8 cellular contexts compared by ENCODE assay signal in the genomic region with DNA sequence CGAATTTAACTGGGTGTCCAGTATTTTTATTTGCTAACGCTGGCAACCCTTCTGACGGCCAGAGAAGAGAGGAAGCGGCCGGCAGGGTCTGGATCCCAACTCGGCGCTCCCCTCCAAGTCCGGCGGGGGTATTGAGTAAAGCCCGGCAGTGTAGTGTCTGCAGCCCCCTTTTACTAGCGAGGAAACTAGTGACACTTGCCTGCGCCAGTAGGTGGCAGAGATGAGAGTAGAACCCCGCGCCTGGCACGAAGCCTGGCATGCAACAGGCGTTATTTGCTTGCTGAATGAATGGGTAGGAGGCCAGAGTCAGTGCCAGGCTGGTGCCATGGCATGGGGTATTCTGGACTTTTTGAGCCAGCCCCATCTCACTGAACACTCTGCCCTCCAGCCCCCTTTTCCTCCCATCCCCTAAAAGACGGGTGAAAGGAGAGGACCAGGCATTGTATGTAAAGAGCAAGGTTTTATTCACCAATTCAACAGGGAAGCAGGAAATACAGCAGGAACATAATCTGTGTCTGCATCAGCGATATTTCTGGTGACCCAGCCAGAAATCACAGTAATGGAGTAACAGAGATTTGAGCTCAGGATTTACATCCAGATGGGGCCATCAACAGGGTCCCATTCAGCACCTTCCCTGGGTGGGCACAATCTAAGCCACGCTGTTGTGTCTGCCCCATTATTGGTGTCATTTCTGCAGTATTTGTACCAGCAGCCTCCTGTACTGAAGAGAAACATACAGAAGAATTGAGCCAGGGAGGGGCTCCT. TPM values are rescaled to one million over a fixed set of nuclear protein-coding genes. Genes with fewer than 3 reads are reported as not detected.
DNase-seq lines count a peak whose midpoint lies in the region; ATAC-seq and TF ChIP-seq lines count a peak whose summit lies in the region.

No MANE protein-coding gene starts in this region.

- ATAC-seq in GM21723 (IDR thresholded peaks at IDR 0.05; ENCODE audit: unreplicated experiment) (peak; percentile 40), T-helper 17 cell (peak; percentile 55), left ventricle myocardium superior (peak; percentile 53)

- H3K4me3 Mint-ChIP-seq in T-helper 17 cell, result peak overlapping the region; percentile 80
- H3K4me3 Mint-ChIP-seq in progenitor cell of endocrine pancreas (ENCODE audit: low read depth), result peak overlapping the region; percentile 99

- intact Hi-C loops in left ventricle myocardium superior (cut with micrococcal nuclease), result no loop called here

- peaks cover 30% of the 10 kb centered on the region for H3K4me1 Mint-ChIP-seq in T-helper 17 cell
- H3K4me1 Mint-ChIP-seq in progenitor cell of endocrine pancreas (ENCODE audit: low read depth), result peaks cover 24% of the 10 kb centered on the region

- DNase-seq in NCI-H1436 treated with DMSO at 0.1 percent for 48 hours (lab: John Stamatoyannopoulos, UW) (peak; percentile 58), T-helper 17 cell (peak; percentile 49 to 63 (median 61)), amygdala (lab: John Stamatoyannopoulos, UW) (peak; percentile 1 to 89 (median 73)), left ventricle myocardium superior (peak; percentile 86), progenitor cell of endocrine pancreas (ENCODE audit: low spot score, unreplicated experiment) (peak; percentile 39), ureter (ENCODE audit: low spot score) (peak; percentile 85)

- H3K36me3 Mint-ChIP-seq in T-helper 17 cell (ENCODE audit: low read depth), result peaks cover 2% of the 10 kb centered on the region
- H3K36me3 Mint-ChIP-seq in progenitor cell of endocrine pancreas (ENCODE audit: insufficient read depth), result peaks cover 9% of the 10 kb centered on the region

- H3K27me3 Mint-ChIP-seq in T-helper 17 cell, result no peaks in the 10 kb centered on the region
- H3K27me3 Mint-ChIP-seq in progenitor cell of endocrine pancreas, result peaks cover 14% of the 10 kb centered on the region

- no peaks in the 10 kb centered on the region for H3K9me3 Mint-ChIP-seq in progenitor cell of endocrine pancreas (ENCODE audit: low read depth)

- TF ChIP-seq CTCF in C4-2B (conservative IDR thresholded peaks at IDR 0.05) (peak; percentile 91), progenitor cell of endocrine pancreas (IDR thresholded peaks at IDR 0.05; ENCODE audit: unreplicated experiment) (peak; percentile 59)

- no peaks in the 10 kb centered on the region for H3K9me3 ChIP-seq in T-helper 17 cell (ENCODE audit: control insufficient read depth, low read length, poor library complexity, severe bottlenecking)

- peak overlapping the region; percentile 88 for H3K27ac ChIP-seq in C4-2B

- H3K27ac Mint-ChIP-seq in T-helper 17 cell (peak overlapping the region; percentile 95), progenitor cell of endocrine pancreas (peak overlapping the region; percentile 38)

RNA-seq across cellular contexts. Expression of gene WDR73, which starts 0.8 kb away (rescaled TPM):
- total RNA-seq in T-helper 17 cell (10 to 100 TPM; 26.0 to 29.8 TPM), left ventricle myocardium superior (10.5 TPM), progenitor cell of endocrine pancreas (65.7 and 69.8 TPM in 2 replicates), ureter (48.2 TPM)

RNA-seq across cellular contexts. Expression of gene NMB, which starts 3.1 kb away (rescaled TPM):
- 1 to 10 TPM; 2.0 to 3.3 TPM for total RNA-seq in T-helper 17 cell
- 1.3 TPM for total RNA-seq in left ventricle myocardium superior
- total RNA-seq in progenitor cell of endocrine pancreas, result 4.9 and 6.1 TPM in 2 replicates
- 9.1 TPM for total RNA-seq in ureter

RNA-seq across cellular contexts. Expression of gene ZSCAN2, which starts 54.1 kb away (rescaled TPM):
- total RNA-seq in T-helper 17 cell (1 to 10 TPM; 3.6 to 4.1 TPM), left ventricle myocardium superior (6.4 TPM), progenitor cell of endocrine pancreas (44.6 and 46.7 TPM in 2 replicates), ureter (9.0 TPM)

Comparison
In these comparisons a context has a peak if more than half of its experiments do, and no peak if none do; other contexts are left out.
1. Peak in every context shown above with its lines: DNase-seq, ATAC-seq and H3K27ac ChIP-seq.